Comparison of ENCODE assay signal across 29 cellular contexts in the genomic region with DNA sequence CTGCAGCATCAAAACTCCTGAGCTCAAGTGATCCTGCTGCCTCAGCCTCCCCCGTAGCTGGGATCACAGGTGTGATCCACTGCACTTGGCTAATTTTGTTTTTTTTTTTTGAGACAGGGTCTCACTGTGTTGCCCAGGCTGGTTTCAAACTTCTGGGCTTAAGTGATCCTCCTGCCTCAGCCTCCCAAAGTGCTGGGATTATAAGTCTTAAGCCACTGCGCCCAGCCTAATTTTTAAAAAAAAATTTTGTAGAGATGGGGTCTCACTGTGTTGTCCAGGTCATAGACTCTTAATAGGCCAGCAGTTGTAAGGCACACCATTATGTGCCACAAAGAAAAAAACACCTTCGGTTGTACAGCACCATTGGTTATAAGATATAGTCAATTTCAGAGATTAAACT.
"Had no signal": no experiment of that assay in that cellular context is flagged by ENCODE, and none has a peak within 500 bp of the region (broad histone marks: within the 10 kb centered on the region; RNA-seq: fewer than 3 reads in every experiment).

No MANE protein-coding gene starts in this region.

- DNase-seq: stimulated activated CD4-positive, alpha-beta T cell treated with anti-CD3 and anti-CD28 coated beads, Interleukin-2, amount 100 ng/mL, for 48 hours; stimulated activated CD4-positive, alpha-beta T cell treated with anti-CD3 and anti-CD28 coated beads, Interleukin-4, amount 100 ng/mL, for 1 hour; stimulated activated CD4-positive, alpha-beta T cell treated with anti-CD3 and anti-CD28 coated beads, Interleukin-4, amount 100 ng/mL, for 24 hours; stimulated activated CD4-positive, alpha-beta T cell treated with anti-CD3 and anti-CD28 coated beads, Interleukin-4, amount 100 ng/mL, for 4 hours; stimulated activated CD8-positive, alpha-beta memory T cell treated with anti-CD3 and anti-CD28 coated beads, Interleukin-4, amount 100 ng/mL, for 48 hours; stimulated activated naive B cell treated with anti-CD40 and anti-IgM and Interleukin-4, amounts not matched to agents 10 μg/mL and 1 μg/mL and 100 μg/mL, for 72 hours; stimulated activated naive CD4-positive, alpha-beta T cell; stimulated activated naive CD4-positive, alpha-beta T cell treated with Interleukin-2 at 50 U/mL for 16 hours; stimulated activated naive CD8-positive, alpha-beta T cell treated with anti-CD3 and anti-CD28 coated beads, Interleukin-15, amount 100 ng/mL, for 72 hours; stimulated activated naive CD8-positive, alpha-beta T cell treated with anti-CD3 and anti-CD28 coated beads, Interleukin-15, Interleukin-2, amounts not matched to agents 100 U/mL and 50 U/mL, for 24 hours; stomach; substantia nigra; testis; thyroid gland; tibial artery; transverse colon; trophoblast cell; upper lobe of left lung; upper lobe of right lung; uterus had no signal

- H3K4me3 Mint-ChIP-seq: stimulated activated effector memory CD8-positive, alpha-beta T cell treated with anti-CD3 and anti-CD28 coated beads, Interleukin-12 subunit alpha, Interleukin-12 subunit beta, amount 100 ng/mL, for 72 hours; stimulated activated memory B cell treated with anti-CD40 and anti-IgM and Interleukin-4, amounts not matched to agents 10 μg/mL and 1 μg/mL and 100 μg/mL, for 72 hours; stimulated activated naive B cell treated with anti-CD40 and anti-IgM and Interleukin-4, amounts not matched to agents 10 μg/mL and 1 μg/mL and 100 μg/mL, for 72 hours; stimulated activated naive CD8-positive, alpha-beta T cell treated with anti-CD3 and anti-CD28 coated beads, Interleukin-15, amount 100 ng/mL, for 72 hours; stimulated activated naive CD8-positive, alpha-beta T cell treated with anti-CD3 and anti-CD28 coated beads, Interleukin-15, Interleukin-2, amounts not matched to agents 100 ng/mL and 50 ng/mL, for 24 hours; type B pancreatic cell had no signal

- FAIRE-seq: urothelium cell line had no signal

- H3K4me3 ChIP-seq: stomach, suprapubic skin, testis, thoracic aorta, thyroid gland, tibial artery, tibial nerve, transverse colon, upper lobe of left lung, upper lobe of right lung, uterus, vagina had no signal

- H3K4me1 ChIP-seq: stomach, suprapubic skin, testis, tibial artery, transverse colon, upper lobe of left lung, upper lobe of right lung, uterus, vagina had no signal

- H3K27me3 Mint-ChIP-seq: stimulated activated memory B cell treated with anti-CD40 and anti-IgM and Interleukin-4, amounts not matched to agents 10 μg/mL and 1 μg/mL and 100 μg/mL, for 72 hours; stimulated activated naive B cell treated with anti-CD40 and anti-IgM and Interleukin-4, amounts not matched to agents 10 μg/mL and 1 μg/mL and 100 μg/mL, for 72 hours; stimulated activated naive CD8-positive, alpha-beta T cell treated with anti-CD3 and anti-CD28 coated beads, Interleukin-15, amount 100 ng/mL, for 72 hours; stimulated activated naive CD8-positive, alpha-beta T cell treated with anti-CD3 and anti-CD28 coated beads, Interleukin-15, Interleukin-2, amounts not matched to agents 100 ng/mL and 50 ng/mL, for 24 hours; type B pancreatic cell had no signal

- H3K27ac ChIP-seq: stomach, suprapubic skin, testis, thoracic aorta, thyroid gland, tibial artery, tibial nerve, transverse colon, upper lobe of left lung, upper lobe of right lung, uterus, vagina had no signal

- H3K4me1 Mint-ChIP-seq: stimulated activated effector memory CD8-positive, alpha-beta T cell treated with anti-CD3 and anti-CD28 coated beads, Interleukin-12 subunit alpha, Interleukin-12 subunit beta, amount 100 ng/mL, for 72 hours; stimulated activated memory B cell treated with anti-CD40 and anti-IgM and Interleukin-4, amounts not matched to agents 10 μg/mL and 1 μg/mL and 100 μg/mL, for 72 hours; stimulated activated naive B cell treated with anti-CD40 and anti-IgM and Interleukin-4, amounts not matched to agents 10 μg/mL and 1 μg/mL and 100 μg/mL, for 72 hours; stimulated activated naive CD8-positive, alpha-beta T cell treated with anti-CD3 and anti-CD28 coated beads, Interleukin-15, amount 100 ng/mL, for 72 hours had no signal

- H3K36me3 ChIP-seq: thyroid gland, uterus had no signal

- H3K27ac Mint-ChIP-seq: stimulated activated effector memory CD8-positive, alpha-beta T cell treated with anti-CD3 and anti-CD28 coated beads, Interleukin-12 subunit alpha, Interleukin-12 subunit beta, amount 100 ng/mL, for 72 hours; stimulated activated memory B cell treated with anti-CD40 and anti-IgM and Interleukin-4, amounts not matched to agents 10 μg/mL and 1 μg/mL and 100 μg/mL, for 72 hours; stimulated activated naive B cell treated with anti-CD40 and anti-IgM and Interleukin-4, amounts not matched to agents 10 μg/mL and 1 μg/mL and 100 μg/mL, for 72 hours; stimulated activated naive CD8-positive, alpha-beta T cell treated with anti-CD3 and anti-CD28 coated beads, Interleukin-15, Interleukin-2, amounts not matched to agents 100 ng/mL and 50 ng/mL, for 24 hours; type B pancreatic cell had no signal

- H3K9me3 ChIP-seq: stomach, suprapubic skin, testis, thoracic aorta, thyroid gland, tibial artery, tibial nerve, transverse colon, upper lobe of left lung, upper lobe of right lung, uterus, vagina had no signal

- H3K27me3 ChIP-seq: stomach, suprapubic skin, testis, thyroid gland, tibial artery, tibial nerve, transverse colon, upper lobe of left lung, upper lobe of right lung, uterus, vagina had no signal

- ATAC-seq: stimulated activated effector memory CD8-positive, alpha-beta T cell treated with anti-CD3 and anti-CD28 coated beads, Interleukin-12 subunit alpha, Interleukin-12 subunit beta, amount 100 ng/mL, for 72 hours; stimulated activated memory B cell treated with anti-CD40 and anti-IgM and Interleukin-4, amounts not matched to agents 10 μg/mL and 1 μg/mL and 100 μg/mL, for 72 hours; stimulated activated naive B cell treated with anti-CD40 and anti-IgM and Interleukin-4, amounts not matched to agents 10 μg/mL and 1 μg/mL and 100 μg/mL, for 72 hours; stimulated activated naive CD8-positive, alpha-beta T cell treated with anti-CD3 and anti-CD28 coated beads, Interleukin-15, amount 100 ng/mL, for 72 hours; stimulated activated naive CD8-positive, alpha-beta T cell treated with anti-CD3 and anti-CD28 coated beads, Interleukin-15, Interleukin-2, amounts not matched to agents 100 U/mL and 50 U/mL, for 24 hours; upper lobe of right lung had no signal

- H3K9me3 Mint-ChIP-seq: stimulated activated effector memory CD8-positive, alpha-beta T cell treated with anti-CD3 and anti-CD28 coated beads, Interleukin-12 subunit alpha, Interleukin-12 subunit beta, amount 100 ng/mL, for 72 hours; stimulated activated memory B cell treated with anti-CD40 and anti-IgM and Interleukin-4, amounts not matched to agents 10 μg/mL and 1 μg/mL and 100 μg/mL, for 72 hours; stimulated activated naive B cell treated with anti-CD40 and anti-IgM and Interleukin-4, amounts not matched to agents 10 μg/mL and 1 μg/mL and 100 μg/mL, for 72 hours; stimulated activated naive CD8-positive, alpha-beta T cell treated with anti-CD3 and anti-CD28 coated beads, Interleukin-15, amount 100 ng/mL, for 72 hours; stimulated activated naive CD8-positive, alpha-beta T cell treated with anti-CD3 and anti-CD28 coated beads, Interleukin-15, Interleukin-2, amounts not matched to agents 100 ng/mL and 50 ng/mL, for 24 hours; type B pancreatic cell had no signal
